22 cellular contexts compared by ENCODE assay signal in genomic region chr5:27748847-27749246, GRCh38.
"Had no signal": no experiment of that assay in that cellular context is flagged by ENCODE, and none has a peak within 500 bp of the region (broad histone marks: within the 10 kb centered on the region; RNA-seq: fewer than 3 reads in every experiment).

No MANE protein-coding gene starts in this region.

- H3K36me3 Mint-ChIP-seq: activated CD4-positive, alpha-beta memory T cell treated with anti-CD3 and anti-CD28 coated beads for 36 hours; T-cell had no signal

- H3K27ac ChIP-seq: esophagus squamous epithelium, hepatocyte, lower lobe of right lung, tibial nerve had no signal

- H3K4me1 Mint-ChIP-seq: activated B cell treated with CpG ODN at 0.5 μM for 24 hours, nephron, T-cell had no signal

- H3K4me1 ChIP-seq: esophagus squamous epithelium, lower lobe of right lung, tibial nerve had no signal

- H3K79me2 ChIP-seq: hepatocyte had no signal

- H3K4me3 Mint-ChIP-seq: activated B cell treated with CpG ODN at 0.5 μM for 24 hours; activated CD4-positive, alpha-beta memory T cell treated with anti-CD3 and anti-CD28 coated beads for 36 hours; nephron; T-cell had no signal

- H3K9me3 ChIP-seq: lower lobe of right lung had no signal

- ATAC-seq: left colon; lower lobe of right lung; stimulated activated naive CD8-positive, alpha-beta T cell treated with anti-CD3 and anti-CD28 coated beads, Interleukin-15, Interleukin-2, amounts not matched to agents 100 U/mL and 50 U/mL, for 24 hours; T-cell had no signal

- H3K27me3 Mint-ChIP-seq: activated B cell treated with CpG ODN at 0.5 μM for 24 hours; activated CD4-positive, alpha-beta memory T cell treated with anti-CD3 and anti-CD28 coated beads for 36 hours; T-cell had no signal

- FAIRE-seq: endothelial cell of umbilical vein, islet of Langerhans, urothelium cell line had no signal

- H3K36me3 ChIP-seq: esophagus squamous epithelium, lower lobe of right lung, tibial nerve had no signal

- H3K4me2 ChIP-seq: hepatocyte had no signal

- H3K4me3 ChIP-seq: esophagus squamous epithelium, hepatocyte, lower lobe of right lung, tibial nerve had no signal

- H3K27me3 ChIP-seq: esophagus squamous epithelium, hepatocyte, tibial nerve had no signal

- H2AFZ ChIP-seq: hepatocyte had no signal

- DNase-seq: activated B cell treated with CpG ODN at 0.5 μM for 24 hours; activated CD4-positive, alpha-beta memory T cell treated with anti-CD3 and anti-CD28 coated beads for 36 hours; activated CD4-positive, alpha-beta T cell treated with anti-CD3 and anti-CD28 coated beads for 4 hours; activated naive CD4-positive, alpha-beta T cell treated with Interleukin-2 at 50 U/mL for 16 hours; anterior cingulate cortex; dermis blood vessel endothelial cell; effector memory CD4-positive, alpha-beta T cell; esophagus squamous epithelium; foreskin fibroblast; left colon; lower lobe of right lung; midbrain; stimulated activated CD4-positive, alpha-beta T cell treated with anti-CD3 and anti-CD28 coated beads, Interleukin-12 subunit alpha, Interleukin-12 subunit beta, amount 100 ng/mL, for 4 hours; stimulated activated CD4-positive, alpha-beta T cell treated with anti-CD3 and anti-CD28 coated beads, Interleukin-2, amount 100 ng/mL, for 24 hours; stimulated activated naive CD8-positive, alpha-beta T cell treated with anti-CD3 and anti-CD28 coated beads, Interleukin-15, Interleukin-2, amounts not matched to agents 100 U/mL and 50 U/mL, for 24 hours; T-cell had no signal

- H3K27ac Mint-ChIP-seq: activated B cell treated with CpG ODN at 0.5 μM for 24 hours; activated CD4-positive, alpha-beta memory T cell treated with anti-CD3 and anti-CD28 coated beads for 36 hours; nephron; T-cell had no signal
